ENCODE assay signal across 8 cellular contexts in genomic region chrX:103685396-103685795, GRCh38. TPM values are rescaled to one million over a fixed set of nuclear protein-coding genes. Genes with fewer than 3 reads are reported as not detected.
DNase-seq lines count a peak whose midpoint lies in the region; ATAC-seq and TF ChIP-seq lines count a peak whose summit lies in the region.

No MANE protein-coding gene starts in this region.

- H3K9me3 ChIP-seq in cardiac muscle cell (ENCODE audit: low read depth), result no peaks in the 10 kb centered on the region
- H3K9me3 ChIP-seq in iPS-18a (ENCODE audit: control insufficient read depth, low read depth, low read length), result no peaks in the 10 kb centered on the region
- H3K9me3 ChIP-seq in upper lobe of left lung, result no peaks in the 10 kb centered on the region

- H3K4me3 ChIP-seq in cardiac muscle cell, result peak overlapping the region; percentile 97
- peak overlapping the region; percentile 99 for H3K4me3 ChIP-seq in iPS-18a (ENCODE audit: low read length)
- peak overlapping the region in 3 of 4 donors; percentile 45 to 64 (median 60) for H3K4me3 ChIP-seq in upper lobe of left lung

- TF ChIP-seq CTCF in cardiac muscle cell (IDR thresholded peaks at IDR 0.05; ENCODE audit: low read depth, low read length) (no peak), VCaP (conservative IDR thresholded peaks at IDR 0.05) (no peak), upper lobe of left lung (IDR thresholded peaks at IDR 0.05) (no peak)

- peak overlapping the region; percentile 98 for H3K27ac ChIP-seq in cardiac muscle cell
- H3K27ac ChIP-seq in VCaP, result peak overlapping the region; percentile 85
- peak overlapping the region; percentile 98 for H3K27ac ChIP-seq in iPS-18a (ENCODE audit: low read length)
- peak overlapping the region in 2 of 4 donors; percentile 91 to 96 for H3K27ac ChIP-seq in upper lobe of left lung

- H3K9ac ChIP-seq in iPS-18a (ENCODE audit: low read length), result peak overlapping the region; percentile 99

- DNase-seq in cardiac muscle cell (ENCODE audit: low read depth in 1 of 2, low spot score in 1 of 2), result peak in 1 of 2 donors; percentile 44
- no peak for DNase-seq in Right ventricle myocardium superior
- no peak for DNase-seq in upper lobe of left lung
- no peak for DNase-seq in amniotic stem cell (lab: John Stamatoyannopoulos, UW)
- no peak for DNase-seq in superior temporal gyrus (ENCODE audit: extremely low spot score)
- DNase-seq in NCI-H2081 treated with DMSO at 0.1 percent for 48 hours (lab: John Stamatoyannopoulos, UW), result no peak

- H3K4me1 ChIP-seq in cardiac muscle cell (ENCODE audit: low read depth) (peaks cover 14% of the 10 kb centered on the region), iPS-18a (ENCODE audit: control insufficient read depth, low read depth, low read length) (peaks cover 15% of the 10 kb centered on the region), upper lobe of left lung (peaks cover 0 to 7% (median 0%) of the 10 kb centered on the region in 4 donors)

- no peak for TF ChIP-seq POLR2A in upper lobe of left lung (IDR thresholded peaks at IDR 0.05)

- no peak for ATAC-seq in Right ventricle myocardium superior (ENCODE audit: poor library complexity)
- ATAC-seq in upper lobe of left lung (ENCODE audit: low FRiP score in 2 of 2), result no peak

- H3K27me3 ChIP-seq in cardiac muscle cell (no peaks in the 10 kb centered on the region), iPS-18a (ENCODE audit: control insufficient read depth, insufficient read depth, low read length) (no peaks in the 10 kb centered on the region), upper lobe of left lung (no peaks in the 10 kb centered on the region)

- WGBS in upper lobe of left lung, 2 donors, result 19 to 43% methylated on average over 5 of the region's 5 CpGs

- no peak for TF ChIP-seq EP300 in upper lobe of left lung (IDR thresholded peaks at IDR 0.05)

- intact Hi-C loops in Right ventricle myocardium superior (cut with DNase I), result no loop called here

- H3K36me3 ChIP-seq in cardiac muscle cell (peaks cover 46% of the 10 kb centered on the region), iPS-18a (ENCODE audit: control insufficient read depth, low read depth, low read length) (peaks cover 46% of the 10 kb centered on the region), upper lobe of left lung (peaks cover 0 to 15% (median under 1%) of the 10 kb centered on the region in 4 donors)

RNA-seq across cellular contexts. Expression of gene MORF4L2, which starts 1.1 kb away (rescaled TPM):
- total RNA-seq in cardiac muscle cell (796 and 838 TPM in 2 replicates), Right ventricle myocardium superior (160 TPM), upper lobe of left lung (100 to 1,000 TPM; 154 to 253 (median 186) TPM)
- polyA plus RNA-seq in cardiac muscle cell, result 629 and 674 TPM in 2 replicates

RNA-seq across cellular contexts. Expression of gene TMEM31, which starts 25.3 kb away (rescaled TPM):
- total RNA-seq in cardiac muscle cell (not detected in 2 replicates), Right ventricle myocardium superior (not detected), upper lobe of left lung (not detected)
- 1.7 and 1.8 TPM in 2 replicates for polyA plus RNA-seq in cardiac muscle cell

RNA-seq across cellular contexts. Expression of gene TCEAL1, which starts 56.6 kb away (rescaled TPM):
- total RNA-seq in cardiac muscle cell, result 93.8 and 121 TPM in 2 replicates
- 51.5 and 66.3 TPM in 2 replicates for polyA plus RNA-seq in cardiac muscle cell
- total RNA-seq in Right ventricle myocardium superior, result 19.2 TPM
- 10 to 100 TPM; 26.9 to 62.1 (median 48.6) TPM for total RNA-seq in upper lobe of left lung
